In genomic region chr12:104319918-104320626, GRCh38 we compare ENCODE assay signal across 26 cellular contexts.
"Had no signal": no experiment of that assay in that cellular context is flagged by ENCODE, and none has a peak within 500 bp of the region (broad histone marks: within the 10 kb centered on the region; RNA-seq: fewer than 3 reads in every experiment).

No MANE protein-coding gene starts in this region.

- H3K9me3 ChIP-seq: left lung, stomach, suprapubic skin, tibial nerve had no signal

- H3K27me3 ChIP-seq: hepatocyte, left lung, stomach, suprapubic skin, tibial nerve had no signal

- H3K4me3 ChIP-seq: hepatocyte, left lung, lung, stomach, suprapubic skin, tibial nerve had no signal

- DNase-seq: activated CD4-positive, alpha-beta T cell treated with anti-CD3 and anti-CD28 coated beads for 48 hours; activated CD8-positive, alpha-beta memory T cell treated with anti-CD3 and anti-CD28 coated beads, Interleukin-2, amount 50 U/mL, for 48 hours; activated effector memory CD4-positive, alpha-beta T cell treated with anti-CD3 and anti-CD28 coated beads, Interleukin-2, amount 50 U/mL, for 16 hours; activated naive CD4-positive, alpha-beta T cell treated with anti-CD3 and anti-CD28 coated beads, Interleukin-2, amount 10 ng/mL, durations not matched to agents 7 days and 5 days; activated T-cell treated with anti-CD3 and anti-CD28 coated beads, Interleukin-2, amount 50 U/mL, for 72 hours; aorta; caudate nucleus; effector CD4-positive, alpha-beta T cell; glutamatergic neuron; immature natural killer cell; left lung; natural killer cell; right cardiac atrium; stimulated activated CD4-positive, alpha-beta T cell treated with anti-CD3 and anti-CD28 coated beads, Interleukin-1b, Interleukin-23, amount 100 ng/mL, for 48 hours; stomach had no signal

- H3K27ac ChIP-seq: hepatocyte, left lung, stomach, suprapubic skin, tibial nerve had no signal

- H3K4me3 Mint-ChIP-seq: activated naive CD4-positive, alpha-beta T cell treated with anti-CD3 and anti-CD28 coated beads, Interleukin-2, amount 10 ng/mL, durations not matched to agents 7 days and 5 days; activated T-cell treated with anti-CD3 and anti-CD28 coated beads, Interleukin-2, amount 50 U/mL, for 72 hours; brain; dendritic cell treated with granulocyte-macrophage colony-stimulating factor and Interleukin-4, amounts not matched to agents 40 ng/mL and 50 ng/mL, for 4 days; immature natural killer cell; mesothelial cell of epicardium; natural killer cell; stimulated activated memory B cell treated with anti-CD40 and anti-IgM and Interleukin-4, amounts not matched to agents 10 μg/mL and 1 μg/mL and 100 μg/mL, for 72 hours had no signal

- H3K4me1 Mint-ChIP-seq: brain; immature natural killer cell; mesothelial cell of epicardium; natural killer cell; stimulated activated memory B cell treated with anti-CD40 and anti-IgM and Interleukin-4, amounts not matched to agents 10 μg/mL and 1 μg/mL and 100 μg/mL, for 72 hours had no signal

- ATAC-seq: activated T-cell treated with anti-CD3 and anti-CD28 coated beads, Interleukin-2, amount 50 U/mL, for 72 hours; esophagus mucosa; left lung; natural killer cell; right cardiac atrium; SK-N-SH treated with all-trans-retinoic acid at 6 μM for 48 hours; stimulated activated memory B cell treated with anti-CD40 and anti-IgM and Interleukin-4, amounts not matched to agents 10 μg/mL and 1 μg/mL and 100 μg/mL, for 72 hours had no signal

- FAIRE-seq: endometrium had no signal

- H3K27me3 Mint-ChIP-seq: activated naive CD4-positive, alpha-beta T cell treated with anti-CD3 and anti-CD28 coated beads, Interleukin-2, amount 10 ng/mL, durations not matched to agents 7 days and 5 days; brain; dendritic cell treated with granulocyte-macrophage colony-stimulating factor and Interleukin-4, amounts not matched to agents 40 ng/mL and 50 ng/mL, for 4 days; stimulated activated memory B cell treated with anti-CD40 and anti-IgM and Interleukin-4, amounts not matched to agents 10 μg/mL and 1 μg/mL and 100 μg/mL, for 72 hours had no signal

- H3K4me1 ChIP-seq: left lung, suprapubic skin had no signal

- H3K27ac Mint-ChIP-seq: activated T-cell treated with anti-CD3 and anti-CD28 coated beads, Interleukin-2, amount 50 U/mL, for 72 hours; mesothelial cell of epicardium; stimulated activated memory B cell treated with anti-CD40 and anti-IgM and Interleukin-4, amounts not matched to agents 10 μg/mL and 1 μg/mL and 100 μg/mL, for 72 hours had no signal

- H3K9me3 Mint-ChIP-seq: activated naive CD4-positive, alpha-beta T cell treated with anti-CD3 and anti-CD28 coated beads, Interleukin-2, amount 10 ng/mL, durations not matched to agents 7 days and 5 days; activated T-cell treated with anti-CD3 and anti-CD28 coated beads, Interleukin-2, amount 50 U/mL, for 72 hours; dendritic cell treated with granulocyte-macrophage colony-stimulating factor and Interleukin-4, amounts not matched to agents 40 ng/mL and 50 ng/mL, for 4 days; immature natural killer cell; mesothelial cell of epicardium; natural killer cell; stimulated activated memory B cell treated with anti-CD40 and anti-IgM and Interleukin-4, amounts not matched to agents 10 μg/mL and 1 μg/mL and 100 μg/mL, for 72 hours had no signal
